10 cellular contexts compared by ENCODE assay signal in the genomic region with DNA sequence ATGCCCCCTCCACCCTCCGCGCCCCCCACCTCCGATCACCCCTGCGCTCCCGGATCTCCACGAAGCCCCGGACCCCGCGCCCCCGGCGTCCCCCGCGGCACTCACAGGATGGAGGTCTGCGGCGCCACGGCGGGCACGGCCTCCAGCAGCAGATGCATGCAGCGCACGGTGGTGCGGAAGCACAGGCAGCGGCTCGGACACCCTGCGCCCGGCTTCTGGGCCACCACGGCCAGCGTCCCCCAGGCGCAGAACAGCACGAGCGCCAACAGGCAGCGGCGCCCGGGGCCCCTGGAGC. TPM values are rescaled to one million over a fixed set of nuclear protein-coding genes. Genes with fewer than 3 reads are reported as not detected.
A peak's percentile ranks its signal among the peaks of the same experiment; 100 is the strongest.
DNase-seq lines count a peak whose midpoint lies in the region; ATAC-seq and TF ChIP-seq lines count a peak whose summit lies in the region.
"Had no signal": no experiment of that assay in that cellular context is flagged by ENCODE, and none has a peak within 500 bp of the region (broad histone marks: within the 10 kb centered on the region; RNA-seq: fewer than 3 reads in every experiment).

No MANE protein-coding gene starts in this region.

- no peak overlapping the region for H3K4me3 ChIP-seq in Karpas-422 (ENCODE audit: low read length)

- H3K36me3 Mint-ChIP-seq in osteocyte (ENCODE audit: unreplicated experiment): no peaks in the 10 kb centered on the region

- peak overlapping the region; percentile 24 for H3K27ac ChIP-seq in foreskin keratinocyte
- H3K27ac ChIP-seq in Karpas-422 (ENCODE audit: low read length): no peak overlapping the region
- H3K27ac ChIP-seq: HL-60 had no signal

- H3K9me3 ChIP-seq in Karpas-422 (ENCODE audit: low read length): no peaks in the 10 kb centered on the region

- no peaks in the 10 kb centered on the region for H4K20me1 ChIP-seq in Karpas-422 (ENCODE audit: insufficient read depth, low read depth, low read length)

- no peak overlapping the region for H3K9ac ChIP-seq in Karpas-422 (ENCODE audit: low read length)

- TF ChIP-seq CTCF in foreskin keratinocyte (conservative IDR thresholded peaks at IDR 0.05) (no peak), osteocyte (IDR thresholded peaks at IDR 0.05) (no peak)

- ATAC-seq in foreskin keratinocyte (peak; percentile 55), HG03175 (IDR thresholded peaks at IDR 0.05; ENCODE audit: unreplicated experiment) (no peak)

- H3K4me1 Mint-ChIP-seq in osteocyte (ENCODE audit: unreplicated experiment): peaks cover 41% of the 10 kb centered on the region

- H3K9me3 Mint-ChIP-seq in osteocyte (ENCODE audit: unreplicated experiment): no peaks in the 10 kb centered on the region
- H3K9me3 Mint-ChIP-seq: T-helper 1 cell treated with Interleukin-12 subunit alpha and Interleukin-12 subunit beta and Interleukin-4 antibody, amounts not matched to agents 30 μg/mL and 1 μg/mL, for 36 hours had no signal

- no peak overlapping the region for H3K4me2 ChIP-seq in Karpas-422 (ENCODE audit: low read depth, low read length, poor library complexity, severe bottlenecking)

- peak overlapping the region; percentile 76 for H3K4me3 Mint-ChIP-seq in osteocyte (ENCODE audit: unreplicated experiment)

- DNase-seq in COR-L47 (lab: John Stamatoyannopoulos, UW) (peak; percentile 27), SK-N-DZ (ENCODE audit: low spot score) (peak; percentile 35), foreskin keratinocyte (no peak), osteocyte (ENCODE audit: extremely low spot score, unreplicated experiment) (peak; percentile 85), Karpas-422 (no peak), cortex of kidney (lab: John Stamatoyannopoulos, UW) (no peak)
- no peak for DNase-seq in effector CD8-positive, alpha-beta T cell (lab: John Stamatoyannopoulos, UW)

- no peaks in the 10 kb centered on the region for H3K9me2 ChIP-seq in Karpas-422 (replicated peaks; ENCODE audit: insufficient read depth, low read length)

- no peaks in the 10 kb centered on the region for H3K79me2 ChIP-seq in Karpas-422 (ENCODE audit: low read length)

- H3K27me3 Mint-ChIP-seq in osteocyte (ENCODE audit: unreplicated experiment): no peaks in the 10 kb centered on the region

- no peak overlapping the region for H2AFZ ChIP-seq in Karpas-422 (ENCODE audit: low read length)

- peak overlapping the region; percentile 69 for H3K27ac Mint-ChIP-seq in osteocyte (ENCODE audit: unreplicated experiment)
- H3K27ac Mint-ChIP-seq: T-helper 1 cell treated with Interleukin-12 subunit alpha and Interleukin-12 subunit beta and Interleukin-4 antibody, amounts not matched to agents 30 μg/mL and 1 μg/mL, for 36 hours had no signal

- H3K36me3 ChIP-seq in Karpas-422 (ENCODE audit: insufficient read depth, low read length): no peaks in the 10 kb centered on the region

- H3K4me1 ChIP-seq in foreskin keratinocyte: peaks cover 5% of the 10 kb centered on the region
- no peaks in the 10 kb centered on the region for H3K4me1 ChIP-seq in Karpas-422 (ENCODE audit: low read length)

- H3K27me3 ChIP-seq in foreskin keratinocyte: peaks cover 2% of the 10 kb centered on the region
- H3K27me3 ChIP-seq in Karpas-422 (ENCODE audit: low read length): no peaks in the 10 kb centered on the region

RNA-seq across cellular contexts. Expression of a gene that starts 0.2 kb away (rescaled TPM):
- 29.4 and 37.6 TPM in 2 replicates for polyA plus RNA-seq in SK-N-DZ (2014; cell fraction: cytosol; rRNA removed)
- polyA plus RNA-seq in SK-N-DZ (2014; cell fraction: nucleus; rRNA removed): 65.5 and 125 TPM in 2 replicates
- total RNA-seq in foreskin keratinocyte (91.4 and 96.5 TPM in 2 replicates), osteocyte (459 and 488 TPM in 2 replicates)
- 26.9 and 28.0 TPM in 2 replicates for polyA plus RNA-seq in foreskin keratinocyte
- not detected in 2 replicates for total RNA-seq in Karpas-422 (2014; rRNA removed; shearing (Covaris generic); ENCODE audit: low replicate concordance)

Comparison
In these comparisons a context has a peak if more than half of its experiments do, and no peak if none do; other contexts are left out.
1. DNase-seq: peak in COR-L47 (single experiment), SK-N-DZ (single experiment) and osteocyte (single experiment); none in foreskin keratinocyte (0 of 2), Karpas-422 (single experiment), effector CD8-positive, alpha-beta T cell (single experiment) and cortex of kidney (single experiment).
2. RNA of a gene that starts 0.2 kb away (total RNA-seq): 459 to 488 TPM in osteocyte and 91.4 to 96.5 TPM in foreskin keratinocyte; not detected in Karpas-422; every median in the first group is over 10 times any median in the second.